9 cellular contexts compared by ENCODE assay signal in the genomic region with DNA sequence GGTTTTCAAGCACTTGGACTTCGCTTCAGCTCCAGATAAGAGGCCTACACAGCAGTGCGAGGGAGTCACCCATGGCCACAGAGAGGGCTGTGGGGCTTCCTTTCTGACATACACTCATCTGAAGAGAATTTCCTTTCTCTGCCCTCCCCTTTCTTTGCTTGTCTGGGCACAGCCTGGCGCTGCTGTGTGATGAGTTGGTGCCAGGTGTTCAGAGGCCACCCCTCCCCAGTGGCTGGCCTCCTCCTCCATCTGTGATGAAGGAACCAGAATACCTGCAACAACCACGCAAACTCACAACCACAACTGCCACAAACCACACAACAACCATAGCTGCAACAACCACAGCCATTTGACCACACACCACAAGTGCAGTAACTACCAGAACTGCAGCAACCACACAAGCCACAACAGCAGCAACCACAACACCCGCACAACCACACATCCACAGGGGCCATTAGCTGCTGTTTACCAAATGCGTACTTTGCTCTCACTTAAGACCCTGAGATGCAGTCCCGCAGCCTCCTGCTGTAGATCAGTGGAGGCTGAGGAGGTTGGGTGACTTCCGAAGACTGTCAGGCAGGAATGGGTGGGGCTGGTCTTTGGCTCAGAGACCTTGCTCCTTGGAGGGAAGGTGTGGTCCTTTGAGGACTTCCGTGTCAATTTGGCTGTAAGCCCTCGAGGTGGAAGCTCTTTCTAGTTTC.
DNase-seq lines count a peak whose midpoint lies in the region; ATAC-seq and TF ChIP-seq lines count a peak whose summit lies in the region.
"Had no signal": no experiment of that assay in that cellular context is flagged by ENCODE, and none has a peak within 500 bp of the region (broad histone marks: within the 10 kb centered on the region; RNA-seq: fewer than 3 reads in every experiment).

No MANE protein-coding gene starts in this region.

- H3K36me3 Mint-ChIP-seq in GM23338 (ENCODE audit: low read depth) = peaks cover 3% of the 10 kb centered on the region; the same call in 1 of the 3 replicates

- H3K79me2 ChIP-seq in GM23338 (replicated peaks; ENCODE audit: insufficient read depth) = no peaks in the 10 kb centered on the region

- H3K27ac ChIP-seq in Peyer's patch = peak overlapping the region in 2 of 4 donors; percentile 59 to 84
- H3K27ac ChIP-seq in GM23338 (ENCODE audit: low read depth) = no peak overlapping the region
- H3K27ac ChIP-seq: SK-N-MC had no signal

- H2AFZ ChIP-seq in GM23338 = no peak overlapping the region

- H3K36me3 ChIP-seq in Peyer's patch (no peaks in the 10 kb centered on the region), mucosa of descending colon (ENCODE audit: low read depth) (no peaks in the 10 kb centered on the region), GM23338 (ENCODE audit: insufficient read depth) (no peaks in the 10 kb centered on the region)

- H3K9me3 ChIP-seq in Peyer's patch (peaks cover 0 to 29% (median 4%) of the 10 kb centered on the region in 4 donors), mucosa of descending colon (peaks cover 22% of the 10 kb centered on the region)

- H3K4me1 Mint-ChIP-seq in GM23338 = no peaks in the 10 kb centered on the region

- H3F3A ChIP-seq in GM23338 (replicated peaks; ENCODE audit: low read depth) = no peaks in the 10 kb centered on the region

- no peak overlapping the region for H3K4me3 Mint-ChIP-seq in GM23338

- no peaks in the 10 kb centered on the region; the same call in 1 of the 2 replicates for H3K9me2 ChIP-seq in GM23338 (ENCODE audit: insufficient read depth)

- H3K27ac Mint-ChIP-seq in GM23338 = no peak overlapping the region

- intact Hi-C loops in mucosa of descending colon (cut with DNase I, micrococcal nuclease) = loop anchor here (10.0 kb wide), 1 partner anchor 275 kb away; no protein-coding TSS in a partner anchor

- H3K4me1 ChIP-seq in Peyer's patch (peaks cover 0 to 29% (median 4%) of the 10 kb centered on the region in 4 donors), mucosa of descending colon (ENCODE audit: low read depth) (peaks cover 10% of the 10 kb centered on the region), GM23338 (ENCODE audit: insufficient read depth) (no peaks in the 10 kb centered on the region)

- TF ChIP-seq CTCF in Peyer's patch (IDR thresholded peaks at IDR 0.05) (no peak), mucosa of descending colon (IDR thresholded peaks at IDR 0.05) (no peak), GM23338 (conservative IDR thresholded peaks at IDR 0.05; ENCODE audit: low read depth in 2 of 2) (no peak)

- H3K9me3 Mint-ChIP-seq in GM23338 = peaks cover 17% of the 10 kb centered on the region; the same call in 2 of the 3 replicates

- H4K20me1 ChIP-seq in GM23338 (replicated peaks; ENCODE audit: insufficient read depth) = no peaks in the 10 kb centered on the region

- no peak overlapping the region for H3K4me2 ChIP-seq in GM23338

- DNase-seq in Daoy (ENCODE audit: low read depth) = peak; percentile 72
- peak in 2 of 3 donors; percentile 71 to 80 for DNase-seq in Peyer's patch
- peak; percentile 77 for DNase-seq in activated effector memory CD4-positive, alpha-beta T cell treated with anti-CD3 and anti-CD28 coated beads, Interleukin-2, amount 50 U/mL, for 16 hours
- peak; percentile 67 to 79 (median 70) for DNase-seq in mucosa of descending colon
- no peak for DNase-seq in GM23338 (ENCODE audit: low spot score)
- no peak for DNase-seq in dedifferentiated amniotic fluid mesenchymal stem cell (ENCODE audit: extremely low spot score)

- peaks cover 4% of the 10 kb centered on the region for H3K27me3 Mint-ChIP-seq in GM23338 (ENCODE audit: insufficient read depth, low read depth, poor library complexity)

- H3K4me3 ChIP-seq in Peyer's patch = no peak overlapping the region
- no peak overlapping the region for H3K4me3 ChIP-seq in mucosa of descending colon
- no peak overlapping the region for H3K4me3 ChIP-seq in GM23338
- H3K4me3 ChIP-seq: SK-N-MC had no signal

- no peak for TF ChIP-seq POLR2A in Peyer's patch (IDR thresholded peaks at IDR 0.05)

- peak; percentile 97 for ATAC-seq in mucosa of descending colon
- no peak for ATAC-seq in GM23338
- no peak for ATAC-seq in HG03025 (IDR thresholded peaks at IDR 0.05; ENCODE audit: low FRiP score, unreplicated experiment)
- no peak for ATAC-seq in HG03439 (IDR thresholded peaks at IDR 0.05; ENCODE audit: unreplicated experiment)

- H3K27me3 ChIP-seq in Peyer's patch (no peaks in the 10 kb centered on the region), GM23338 (ENCODE audit: insufficient read depth) (no peaks in the 10 kb centered on the region)

TF ChIP-seq in GM23338, 12 proteins besides CTCF, POLR2A, EP300 and RAD21 (continues in another document):
- TF ChIP-seq CREB1 (CRISPR knock-in tag; IDR thresholded peaks at IDR 0.05; ENCODE audit: low read depth) (no peak), ZNF462 (CRISPR knock-in tag; IDR thresholded peaks at IDR 0.05) (no peak), ZNF331 (CRISPR knock-in tag; IDR thresholded peaks at IDR 0.05; ENCODE audit: low read depth) (no peak), POLR2AphosphoS5 (IDR thresholded peaks at IDR 0.05; ENCODE audit: low read depth) (no peak), ZNF114 (CRISPR knock-in tag; IDR thresholded peaks at IDR 0.05) (no peak), STAT1 (IDR thresholded peaks at IDR 0.05; ENCODE audit: unreplicated experiment) (no peak)

Comparison
In these comparisons a context has a peak if more than half of its experiments do, and no peak if none do; other contexts are left out.
1. DNase-seq: peak in Daoy (single experiment), Peyer's patch (2 of 3), activated effector memory CD4-positive, alpha-beta T cell treated with anti-CD3 and anti-CD28 coated beads, Interleukin-2, amount 50 U/mL, for 16 hours (single experiment) and mucosa of descending colon (3 of 3); none in GM23338 (single experiment) and dedifferentiated amniotic fluid mesenchymal stem cell (single experiment).